Comparison of ENCODE assay signal across 1 cellular context in the genomic region with DNA sequence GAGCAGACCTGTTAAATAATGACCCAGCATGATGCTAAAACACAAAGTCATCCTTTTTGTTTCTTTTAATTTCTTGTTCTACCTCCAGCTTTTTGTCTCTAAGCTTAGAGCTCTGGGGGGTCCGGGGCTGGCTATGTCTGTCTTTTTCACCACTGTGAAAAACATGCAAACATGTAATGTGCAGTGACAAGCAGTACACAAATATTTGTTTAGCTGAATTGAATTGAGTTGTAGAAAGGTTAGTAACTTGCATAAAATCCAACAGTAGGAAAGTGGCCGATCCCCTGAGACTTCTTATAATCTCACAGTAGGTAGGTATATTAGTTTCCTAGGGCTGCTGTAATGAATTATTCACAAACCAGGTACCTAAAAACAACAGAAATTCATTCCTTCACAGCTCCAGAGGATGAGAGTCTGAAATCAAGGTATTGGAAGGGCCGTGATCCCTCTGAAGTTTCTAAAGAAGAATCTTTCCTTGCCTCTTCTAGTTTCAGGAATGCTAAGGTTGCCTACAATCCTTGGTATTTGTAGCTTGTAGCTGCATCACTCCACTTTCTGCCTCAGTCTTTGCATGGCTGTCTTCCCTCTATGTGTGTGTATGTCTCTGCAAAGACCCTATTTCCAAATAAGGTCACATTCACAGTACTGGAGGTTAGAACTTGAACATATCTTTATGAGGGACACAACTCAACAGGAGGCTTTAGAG.
TF ChIP-seq lines count a peak whose summit lies in the region.

No MANE protein-coding gene starts in this region.

TF ChIP-seq in HepG2, 621 proteins besides CTCF, POLR2A, EP300 and RAD21:
- TF ChIP-seq, protein P1, sequence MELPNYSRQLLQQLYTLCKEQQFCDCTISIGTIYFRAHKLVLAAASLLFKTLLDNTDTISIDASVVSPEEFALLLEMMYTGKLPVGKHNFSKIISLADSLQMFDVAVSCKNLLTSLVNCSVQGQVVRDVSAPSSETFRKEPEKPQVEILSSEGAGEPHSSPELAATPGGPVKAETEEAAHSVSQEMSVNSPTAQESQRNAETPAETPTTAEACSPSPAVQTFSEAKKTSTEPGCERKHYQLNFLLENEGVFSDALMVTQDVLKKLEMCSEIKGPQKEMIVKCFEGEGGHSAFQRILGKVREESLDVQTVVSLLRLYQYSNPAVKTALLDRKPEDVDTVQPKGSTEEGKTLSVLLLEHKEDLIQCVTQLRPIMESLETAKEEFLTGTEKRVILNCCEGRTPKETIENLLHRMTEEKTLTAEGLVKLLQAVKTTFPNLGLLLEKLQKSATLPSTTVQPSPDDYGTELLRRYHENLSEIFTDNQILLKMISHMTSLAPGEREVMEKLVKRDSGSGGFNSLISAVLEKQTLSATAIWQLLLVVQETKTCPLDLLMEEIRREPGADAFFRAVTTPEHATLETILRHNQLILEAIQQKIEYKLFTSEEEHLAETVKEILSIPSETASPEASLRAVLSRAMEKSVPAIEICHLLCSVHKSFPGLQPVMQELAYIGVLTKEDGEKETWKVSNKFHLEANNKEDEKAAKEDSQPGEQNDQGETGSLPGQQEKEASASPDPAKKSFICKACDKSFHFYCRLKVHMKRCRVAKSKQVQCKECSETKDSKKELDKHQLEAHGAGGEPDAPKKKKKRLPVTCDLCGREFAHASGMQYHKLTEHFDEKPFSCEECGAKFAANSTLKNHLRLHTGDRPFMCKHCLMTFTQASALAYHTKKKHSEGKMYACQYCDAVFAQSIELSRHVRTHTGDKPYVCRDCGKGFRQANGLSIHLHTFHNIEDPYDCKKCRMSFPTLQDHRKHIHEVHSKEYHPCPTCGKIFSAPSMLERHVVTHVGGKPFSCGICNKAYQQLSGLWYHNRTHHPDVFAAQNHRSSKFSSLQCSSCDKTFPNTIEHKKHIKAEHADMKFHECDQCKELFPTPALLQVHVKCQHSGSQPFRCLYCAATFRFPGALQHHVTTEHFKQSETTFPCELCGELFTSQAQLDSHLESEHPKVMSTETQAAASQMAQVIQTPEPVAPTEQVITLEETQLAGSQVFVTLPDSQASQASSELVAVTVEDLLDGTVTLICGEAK (IDR thresholded peaks at IDR 0.05), result no peak
- TF ChIP-seq, protein P1 (CRISPR knock-in tag; IDR thresholded peaks at IDR 0.05), result no peak
- TF ChIP-seq ESRRA (CRISPR knock-in tag; IDR thresholded peaks at IDR 0.05; ENCODE audit: low read depth) (no peak), ZNF34 (CRISPR knock-in tag; IDR thresholded peaks at IDR 0.05; ENCODE audit: borderline replicate concordance) (no peak), NONO (IDR thresholded peaks at IDR 0.05) (no peak), NONO (CRISPR knock-in tag; conservative IDR thresholded peaks at IDR 0.05) (no peak), NFRKB (IDR thresholded peaks at IDR 0.05) (no peak), ZNF678 (CRISPR knock-in tag; IDR thresholded peaks at IDR 0.05) (no peak), RBFOX2 (IDR thresholded peaks at IDR 0.05; ENCODE audit: low read depth, low read length) (no peak), RBM39 (IDR thresholded peaks at IDR 0.05; ENCODE audit: low read depth, low read length, poor library complexity, severe bottlenecking) (no peak), ZNF782 (CRISPR knock-in tag; IDR thresholded peaks at IDR 0.05; ENCODE audit: borderline replicate concordance) (no peak), CBX5 (CRISPR knock-in tag; IDR thresholded peaks at IDR 0.05; ENCODE audit: borderline replicate concordance) (no peak), MBNL3 (CRISPR knock-in tag; conservative IDR thresholded peaks at IDR 0.05) (no peak), CENPX (CRISPR knock-in tag; IDR thresholded peaks at IDR 0.05) (no peak)
- TF ChIP-seq, protein P2, sequence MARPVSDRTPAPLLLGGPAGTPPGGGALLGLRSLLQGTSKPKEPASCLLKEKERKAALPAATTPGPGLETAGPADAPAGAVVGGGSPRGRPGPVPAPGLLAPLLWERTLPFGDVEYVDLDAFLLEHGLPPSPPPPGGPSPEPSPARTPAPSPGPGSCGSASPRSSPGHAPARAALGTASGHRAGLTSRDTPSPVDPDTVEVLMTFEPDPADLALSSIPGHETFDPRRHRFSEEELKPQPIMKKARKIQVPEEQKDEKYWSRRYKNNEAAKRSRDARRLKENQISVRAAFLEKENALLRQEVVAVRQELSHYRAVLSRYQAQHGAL (CRISPR knock-in tag; IDR thresholded peaks at IDR 0.05; ENCODE audit: not compliant biosample characterization), result no peak
- TF ChIP-seq, protein P3, sequence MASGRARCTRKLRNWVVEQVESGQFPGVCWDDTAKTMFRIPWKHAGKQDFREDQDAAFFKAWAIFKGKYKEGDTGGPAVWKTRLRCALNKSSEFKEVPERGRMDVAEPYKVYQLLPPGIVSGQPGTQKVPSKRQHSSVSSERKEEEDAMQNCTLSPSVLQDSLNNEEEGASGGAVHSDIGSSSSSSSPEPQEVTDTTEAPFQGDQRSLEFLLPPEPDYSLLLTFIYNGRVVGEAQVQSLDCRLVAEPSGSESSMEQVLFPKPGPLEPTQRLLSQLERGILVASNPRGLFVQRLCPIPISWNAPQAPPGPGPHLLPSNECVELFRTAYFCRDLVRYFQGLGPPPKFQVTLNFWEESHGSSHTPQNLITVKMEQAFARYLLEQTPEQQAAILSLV (CRISPR knock-in tag; IDR thresholded peaks at IDR 0.05; ENCODE audit: borderline replicate concordance), result no peak
